Comparison of ENCODE assay signal across 1 cellular context in the genomic region with DNA sequence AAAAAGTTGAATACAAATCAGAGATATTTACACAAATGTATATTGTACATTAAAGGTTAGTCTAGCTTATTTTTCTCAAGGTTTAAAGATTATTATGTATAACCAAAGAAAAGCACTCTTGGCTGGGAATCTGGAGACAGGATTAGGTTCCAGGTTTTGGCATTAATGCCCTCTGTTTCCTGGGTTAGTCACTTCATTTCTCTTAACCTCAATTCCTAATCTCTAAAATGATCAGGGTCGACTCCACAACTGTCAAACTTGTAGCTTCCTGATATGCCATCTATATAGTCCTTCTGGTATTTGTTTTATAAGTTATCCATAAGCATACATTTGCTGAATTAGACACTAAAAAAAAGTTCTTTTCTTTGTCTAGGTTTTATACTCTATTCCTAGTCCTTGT.
TF ChIP-seq lines count a peak whose summit lies in the region.

No MANE protein-coding gene starts in this region.

TF ChIP-seq in GM23338, 12 proteins besides CTCF, POLR2A, EP300 and RAD21 (continued from another document):
- TF ChIP-seq EZH2phosphoT487 (IDR thresholded peaks at IDR 0.05; ENCODE audit: unreplicated experiment) (no peak), ZNF114 (CRISPR knock-in tag; IDR thresholded peaks at IDR 0.05) (no peak)
